Comparison of ENCODE assay signal across 15 cellular contexts in genomic region chrX:46703980-46704379, GRCh38. TPM values are rescaled to one million over a fixed set of nuclear protein-coding genes. Genes with fewer than 3 reads are reported as not detected.
DNase-seq lines count a peak whose midpoint lies in the region; ATAC-seq, FAIRE-seq and TF ChIP-seq lines count a peak whose summit lies in the region.
"Had no signal": no experiment of that assay in that cellular context is flagged by ENCODE, and none has a peak within 500 bp of the region (broad histone marks: within the 10 kb centered on the region; RNA-seq: fewer than 3 reads in every experiment).

No MANE protein-coding gene starts in this region.

- CTCF ChIA-PET in GM12878 (lab: Yijun Ruan, JAX), result interaction anchor here (0.8 to 5.4 kb wide), 4 partner anchors 10 to 120 kb away, joined by 3 to 38 read pairs (median 4); no protein-coding TSS in a partner anchor

- H3K27me3 ChIP-seq in BLaER1, result no peaks in the 10 kb centered on the region
- no peaks in the 10 kb centered on the region for H3K27me3 ChIP-seq in GM12878 (replicated peaks in 1 of 2; ENCODE audit: control insufficient read depth in 2 of 2, insufficient read depth in 2 of 2, low read length in 1 of 2)
- H3K27me3 ChIP-seq in colonic mucosa, result no peaks in the 10 kb centered on the region
- H3K27me3 ChIP-seq: SJCRH30 had no signal

- H3K4me3 ChIP-seq in BLaER1 (no peak overlapping the region), GM12878 (no peak overlapping the region), colonic mucosa (no peak overlapping the region)
- H3K4me3 ChIP-seq: heart left ventricle, SJCRH30, thoracic aorta had no signal

- H3K4me1 ChIP-seq in BLaER1 (peaks cover 23% of the 10 kb centered on the region), GM12878 (ENCODE audit: control insufficient read depth, insufficient read depth, low read length) (peaks cover 45% of the 10 kb centered on the region), colonic mucosa (no peaks in the 10 kb centered on the region)
- H3K4me1 ChIP-seq: heart left ventricle, SJCRH30 had no signal

- SMC1A ChIA-PET in GM12878 (lab: Charles Lee; ENCODE audit: uncharacterized antibody, unreplicated experiment), result interaction anchor here (0.6 to 12.0 kb wide), 10 partner anchors 9 to 68 kb away, joined by 3 to 107 read pairs (median 3); no protein-coding TSS in a partner anchor

- RAD21 ChIA-PET in GM12878 (lab: Charles Lee; ENCODE audit: unreplicated experiment), result interaction anchor here (1.1 to 4.6 kb wide), 8 partner anchors 10 to 142 kb away, joined by 3 to 30 read pairs (median 4); no protein-coding TSS in a partner anchor

- no peak for TF ChIP-seq EP300 in GM12878 (IDR thresholded peaks at IDR 0.05; ENCODE audit: borderline replicate concordance in 1 of 2, control insufficient read depth in 1 of 2, low read depth in 2 of 2, low read length in 2 of 2)

- no peak for TF ChIP-seq POLR2A in GM12878 (IDR thresholded peaks at IDR 0.05; ENCODE audit: low read depth, low read length)

- H3K9ac ChIP-seq in BLaER1 (no peak overlapping the region), GM12878 (ENCODE audit: control insufficient read depth, insufficient read depth, low read length) (peak overlapping the region; percentile 28; the same call in 1 of the 2 replicates), colonic mucosa (ENCODE audit: low read depth in 2 of 2, low read length in 2 of 2) (no peak overlapping the region)

- FAIRE-seq in GM12878 (lab: Jason Lieb, UNC), result no peak

- no peak for TF ChIP-seq RAD21 in GM12878 (IDR thresholded peaks at IDR 0.05; ENCODE audit: insufficient read depth, low read depth, low read length)

- H3K9me3 ChIP-seq in BLaER1 (peaks cover 4% of the 10 kb centered on the region; the same call in 1 of the 2 replicates), GM12878 (replicated peaks; ENCODE audit: control insufficient read depth, insufficient read depth, low read length) (no peaks in the 10 kb centered on the region; the same call in 2 of the 3 replicates), colonic mucosa (no peaks in the 10 kb centered on the region)
- H3K9me3 ChIP-seq: heart left ventricle, SJCRH30, thoracic aorta had no signal

- no peaks in the 10 kb centered on the region for H4K20me1 ChIP-seq in BLaER1
- H4K20me1 ChIP-seq in GM12878 (ENCODE audit: control insufficient read depth, insufficient read depth), result no peaks in the 10 kb centered on the region

- no peak overlapping the region for H3K27ac ChIP-seq in BLaER1
- peak overlapping the region; percentile 92 for H3K27ac ChIP-seq in GM12878 (ENCODE audit: control insufficient read depth, insufficient read depth)
- H3K27ac ChIP-seq in colonic mucosa, result no peak overlapping the region
- H3K27ac ChIP-seq: heart left ventricle, SJCRH30, thoracic aorta had no signal

- POLR2A ChIA-PET in GM12878 (lab: Charles Lee), result interaction anchor here (0.6 to 2.9 kb wide), 5 partner anchors 8 to 52 kb away, joined by 3 to 9 read pairs (median 6); no protein-coding TSS in a partner anchor

- intact Hi-C loops in GM12878 (cut with micrococcal nuclease; ENCODE audit: unreplicated experiment), result loop anchor here (2.0 kb wide), 1 partner anchor 49 kb away; no protein-coding TSS in a partner anchor
- intact Hi-C loops in colonic mucosa (cut with DNase I), result no loop called here

- WGBS in GM12878 (ENCODE audit: insufficient coverage, insufficient replicate concordance, low lambda C conversion rate, missing lambda C conversion rate), result 0% methylated on average over 4 of the region's 4 CpGs

- H3K4me2 ChIP-seq in BLaER1 (peak overlapping the region; percentile 46), GM12878 (ENCODE audit: control insufficient read depth, insufficient read depth) (peak overlapping the region; percentile 95)

- H3K79me2 ChIP-seq in GM12878 (ENCODE audit: control insufficient read depth, insufficient read depth, low read length), result peaks cover 72% of the 10 kb centered on the region

- BruUV-seq in GM12878 (replicated peaks; lab: Mats Ljungman, UMichigan), result no TSS peak

- in situ Hi-C loops in GM12878 (cut with MboI), result no loop called here

- no peak for DNase-seq in GM12878 (ENCODE audit: low read depth, low spot score)
- DNase-seq in colonic mucosa, result no peak
- DNase-seq in NCI-H2081 treated with DMSO at 0.1 percent for 48 hours (lab: John Stamatoyannopoulos, UW), result no peak
- DNase-seq in effector CD4-positive, alpha-beta T cell, result no peak
- DNase-seq: DMS153, erythroblast, heart left ventricle, NCI-H1105, NCI-H226, SJCRH30 had no signal

- no peak overlapping the region for H2AFZ ChIP-seq in GM12878 (ENCODE audit: control insufficient read depth, low read depth, low read length)

- H3K36me3 ChIP-seq in BLaER1, result 0 out of 2 replicates have a peak, but pooled peaks cover 5% of the 10 kb centered on the region
- H3K36me3 ChIP-seq in GM12878 (ENCODE audit: control insufficient read depth in 2 of 2, insufficient read depth in 2 of 2, low read length in 1 of 2), result peaks cover 0 to 6% of the 10 kb centered on the region in 2 experiments; a peak in 2 of 4 replicates
- H3K36me3 ChIP-seq in colonic mucosa, result no peaks in the 10 kb centered on the region
- H3K36me3 ChIP-seq: heart left ventricle, SJCRH30, thoracic aorta had no signal

- peak; percentile 39 for ATAC-seq in GM18502 (IDR thresholded peaks at IDR 0.05; ENCODE audit: poor library complexity, unreplicated experiment)
- peak; percentile 43 for ATAC-seq in HG03196 (IDR thresholded peaks at IDR 0.05; ENCODE audit: unreplicated experiment)
- ATAC-seq in GM12878, result peak; percentile 73
- ATAC-seq in HG03457 (IDR thresholded peaks at IDR 0.05; ENCODE audit: unreplicated experiment), result no peak
- ATAC-seq: heart left ventricle had no signal

- no peak for TF ChIP-seq CTCF in GM12878 (IDR thresholded peaks at IDR 0.05 in 2 of 3, conservative IDR thresholded peaks at IDR 0.05 in 1 of 3; ENCODE audit: control insufficient read depth in 2 of 3, extremely low read depth in 1 of 3, insufficient read depth in 1 of 3, low read depth in 3 of 3, low read length in 3 of 3)
- TF ChIP-seq CTCF in colonic mucosa (IDR thresholded peaks at IDR 0.05), result no peak

TF ChIP-seq in GM12878, 131 proteins besides CTCF, POLR2A, EP300 and RAD21 (continues in another document):
- 0 out of 2 replicates have a peak, but pooled peaks have one; percentile 15 for TF ChIP-seq E2F4 (IDR thresholded peaks at IDR 0.05; ENCODE audit: low read depth, low read length)
- peak in 1 of 2 experiments; percentile 38; a peak in 1 of 4 replicates for TF ChIP-seq IKZF2 (IDR thresholded peaks at IDR 0.05)
- TF ChIP-seq JUNB (IDR thresholded peaks at IDR 0.05), result 0 out of 2 replicates have a peak, but pooled peaks have one; percentile 11
- TF ChIP-seq ELK1 (IDR thresholded peaks at IDR 0.05; ENCODE audit: low read depth, low read length), result no peak
- 0 out of 4 replicates have a peak, but pooled peaks of 1 of the 2 experiments have one; percentile 7 for TF ChIP-seq BHLHE40 (IDR thresholded peaks at IDR 0.05; ENCODE audit: borderline replicate concordance in 1 of 2, low read depth in 2 of 2, low read length in 1 of 2)
- TF ChIP-seq SP1 (IDR thresholded peaks at IDR 0.05; ENCODE audit: low read depth, low read length), result no peak
- TF ChIP-seq ETV6 (conservative IDR thresholded peaks at IDR 0.05 in 1 of 2, IDR thresholded peaks at IDR 0.05 in 1 of 2; ENCODE audit: borderline replicate concordance in 1 of 2, low read depth in 1 of 2), result 0 out of 4 replicates have a peak, but pooled peaks of 1 of the 2 experiments have one; percentile 19
- TF ChIP-seq ATF3 (IDR thresholded peaks at IDR 0.05; ENCODE audit: borderline replicate concordance, extremely low read depth, low read depth, low read length), result no peak
- TF ChIP-seq SPI1 (IDR thresholded peaks at IDR 0.05; ENCODE audit: borderline replicate concordance, insufficient read depth, low read depth, low read length), result 0 out of 2 replicates have a peak, but pooled peaks have one; percentile 53

RNA-seq across cellular contexts. Expression of gene SLC9A7, which starts 54.9 kb away (rescaled TPM):
- 129 and 137 TPM in 2 replicates for total RNA-seq in GM12878 (2013; cell fraction: nucleolus; rRNA removed)
- total RNA-seq in GM12878 (2014; rRNA removed), result 54.2 and 56.2 TPM in 2 replicates
- 61.9 and 62.8 TPM in 2 replicates for total RNA-seq in GM12878 (2014; rRNA removed; fragmentation: Illumina TruSeq; extraction: Trizol)
- 52.6 and 57.2 TPM in 2 replicates for total RNA-seq in GM12878 (2021)
- 21.8 TPM for polyA plus RNA-seq in GM12878 (2011; ENCODE audit: low read depth)
- polyA plus RNA-seq in GM12878 (2011; rRNA removed), result 45.3 and 53.4 TPM in 2 replicates
- polyA plus RNA-seq in GM12878 (2011; cell fraction: cytosol; rRNA removed), result 48.3 and 50.4 TPM in 2 replicates
- polyA plus RNA-seq in GM12878 (2011; cell fraction: nucleus; rRNA removed), result 47.2 and 56.5 TPM in 2 replicates
- 21.8 and 22.6 TPM in 2 replicates for polyA plus RNA-seq in GM12878 (2012)
- polyA plus RNA-seq in GM12878 (2014; fragmentation: Illumina TruSeq; extraction: Trizol), result 31.0 and 36.2 TPM in 2 replicates
- 1 to 10 TPM; 5.0 to 5.2 TPM for polyA plus RNA-seq in GM12878 (2014; fragmentation: Nextera tagmentation; extraction: Ambion mirVana)
- 24.8 and 28.4 TPM in 2 replicates for polyA plus RNA-seq in GM12878 (2014; rRNA removed)
- 10 to 100 TPM; 13.1 to 14.1 TPM for polyA plus RNA-seq in GM12878 (2016; fragmentation: Nextera tagmentation; extraction: Ambion mirVana)
- 162 and 177 TPM in 2 replicates for polyA minus RNA-seq in GM12878 (2011; rRNA and poly(A)+ RNA removed)
- 36.6 and 42.8 TPM in 2 replicates for polyA minus RNA-seq in GM12878 (2011; cell fraction: cytosol; rRNA and poly(A)+ RNA removed)
- 28.0 and 49.2 TPM in 2 replicates for polyA minus RNA-seq in GM12878 (2011; cell fraction: nucleus; rRNA and poly(A)+ RNA removed)
- total RNA-seq in colonic mucosa, result 1 to 10 TPM; 1.4 to 2.2 TPM

Comparison
In these comparisons a context has a peak if more than half of its experiments do, and no peak if none do; other contexts are left out.
1. RNA of gene SLC9A7, which starts 54.9 kb away (total RNA-seq): 52.6 to 137 TPM in GM12878; 1.4 to 2.2 TPM in colonic mucosa; every median in the first group is over 10 times any median in the second.